Comparison of ENCODE assay signal across 17 cellular contexts in the genomic region with DNA sequence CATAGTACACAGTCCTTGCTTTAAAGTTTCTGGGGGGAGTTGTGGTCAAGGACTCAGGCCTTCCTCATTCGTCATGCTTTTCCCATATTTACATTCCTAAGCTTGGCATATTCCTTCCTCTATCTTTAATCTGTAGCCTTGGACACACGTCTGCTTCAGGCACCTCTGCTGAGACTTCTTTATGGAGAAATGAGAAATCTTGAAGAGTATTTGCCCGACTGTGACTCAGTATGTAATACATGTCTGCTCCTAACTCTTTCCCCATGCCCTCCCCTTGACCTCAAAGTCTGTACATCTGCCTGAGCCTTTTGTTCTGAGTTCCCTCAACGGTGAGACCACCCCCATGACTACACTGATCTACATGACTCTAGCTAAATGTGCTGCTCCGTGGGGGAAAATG.
"Had no signal": no experiment of that assay in that cellular context is flagged by ENCODE, and none has a peak within 500 bp of the region (broad histone marks: within the 10 kb centered on the region; RNA-seq: fewer than 3 reads in every experiment).

No MANE protein-coding gene starts in this region.

- H3K27ac ChIP-seq: epithelial cell of prostate, heart right ventricle, parathyroid adenoma, tibial nerve had no signal

- H3K4me3 ChIP-seq: heart right ventricle, tibial nerve had no signal

- H3K9ac ChIP-seq: parathyroid adenoma had no signal

- H3K9me3 ChIP-seq: heart right ventricle, tibial nerve had no signal

- H3K27me3 ChIP-seq: heart right ventricle, tibial nerve had no signal

- H3K4me1 ChIP-seq: heart right ventricle, parathyroid adenoma, tibial nerve had no signal

- ATAC-seq: activated CD8-positive, alpha-beta T cell treated with anti-CD3 and anti-CD28 coated beads, Interleukin-2, amount 10 ng/mL, durations not matched to agents 7 days and 5 days; heart right ventricle; left cardiac atrium; right cardiac atrium; stimulated activated effector memory CD8-positive, alpha-beta T cell treated with anti-CD3 and anti-CD28 coated beads, Interleukin-12 subunit alpha, Interleukin-12 subunit beta, amount 100 ng/mL, for 72 hours; stimulated activated naive CD8-positive, alpha-beta T cell treated with anti-CD3 and anti-CD28 coated beads, Interleukin-15, amount 100 ng/mL, for 72 hours had no signal

- DNase-seq: activated CD4-positive, alpha-beta T cell treated with anti-CD3 and anti-CD28 coated beads for 1 hour; activated CD4-positive, alpha-beta T cell treated with anti-CD3 and anti-CD28 coated beads, Interleukin-2, amount 50 U/mL, for 1 hour; activated CD8-positive, alpha-beta T cell treated with anti-CD3 and anti-CD28 coated beads, Interleukin-2, amount 10 ng/mL, durations not matched to agents 7 days and 5 days; activated gamma-delta T cell treated with Interleukin-2 at 50 U/mL for 16 hours; activated T-cell treated with anti-CD3 and anti-CD28 coated beads, Interleukin-2, amount 50 U/mL, for 1 hour; cortex of kidney; heart right ventricle; islet precursor cell; left cardiac atrium; nucleus accumbens; right cardiac atrium; stimulated activated CD4-positive, alpha-beta T cell treated with anti-CD3 and anti-CD28 coated beads, Interleukin-2, amount 100 ng/mL, for 24 hours; stimulated activated naive CD8-positive, alpha-beta T cell treated with anti-CD3 and anti-CD28 coated beads, Interleukin-15, amount 100 ng/mL, for 72 hours had no signal

- H3K36me3 ChIP-seq: heart right ventricle, tibial nerve had no signal
